In the genomic region with DNA sequence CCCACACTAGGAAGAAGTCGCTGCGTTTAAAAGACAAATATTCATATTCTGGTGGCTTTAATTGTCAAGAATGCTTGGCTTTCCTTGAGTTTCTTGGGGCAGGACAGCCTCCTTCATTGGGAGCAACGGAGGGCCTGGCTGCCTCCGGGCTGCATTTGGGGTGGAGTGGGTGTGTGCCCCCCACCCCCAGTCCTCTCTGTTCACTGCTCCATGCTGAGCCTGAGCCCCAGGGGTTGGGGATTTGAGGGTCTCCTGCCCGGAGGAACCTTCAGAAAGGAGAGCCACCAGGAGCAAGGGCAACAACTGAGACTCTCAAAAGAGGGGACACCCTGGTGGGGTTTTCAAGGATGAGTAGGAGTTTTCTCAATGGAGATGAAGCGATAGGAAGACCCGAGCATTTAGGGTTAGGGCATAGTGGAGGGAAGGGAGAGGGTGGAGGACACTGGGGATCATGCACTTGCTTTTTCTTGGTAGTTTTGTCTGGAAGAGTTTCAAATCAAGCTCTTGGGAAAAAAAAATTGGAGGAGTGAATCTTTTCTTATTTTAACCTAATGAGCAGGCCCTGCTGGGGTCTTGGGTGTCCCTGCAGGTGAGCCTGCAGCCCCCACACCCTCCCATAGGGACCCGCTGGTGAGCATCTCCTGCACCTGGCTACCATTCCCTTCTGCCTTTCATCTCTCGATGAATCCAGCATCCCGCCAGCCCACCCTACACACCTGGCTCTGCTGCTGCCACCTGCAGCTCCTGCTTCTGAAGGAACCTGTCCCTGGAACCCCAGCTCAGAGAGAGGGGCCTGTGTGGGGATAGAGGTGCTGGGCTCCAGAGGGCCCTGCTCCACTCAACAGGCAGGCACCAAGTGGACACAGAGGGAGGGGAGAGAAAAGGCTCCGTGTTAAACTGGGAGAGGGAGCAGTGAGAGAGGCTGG, we compare ENCODE assay signal across 17 cellular contexts. TPM values are rescaled to one million over a fixed set of nuclear protein-coding genes. Genes with fewer than 3 reads are reported as not detected.
A peak's percentile ranks its signal among the peaks of the same experiment; 100 is the strongest.
DNase-seq lines count a peak whose midpoint lies in the region; ATAC-seq, FAIRE-seq and TF ChIP-seq lines count a peak whose summit lies in the region.
"Had no signal": no experiment of that assay in that cellular context is flagged by ENCODE, and none has a peak within 500 bp of the region (broad histone marks: within the 10 kb centered on the region; RNA-seq: fewer than 3 reads in every experiment).

No MANE protein-coding gene starts in this region.

- TF ChIP-seq POLR2A in K562 (conservative IDR thresholded peaks at IDR 0.05): no peak

- intact Hi-C loops in K562 (cut with micrococcal nuclease): no loop called here
- intact Hi-C loops in activated CD4-positive, alpha-beta T cell treated with anti-CD3 and anti-CD28 coated beads for 36 hours (cut with DNase I, micrococcal nuclease): no loop called here

- BruUV-seq in K562 (replicated peaks; lab: Mats Ljungman, UMichigan): no TSS peak

- no peak overlapping the region for H3K4me3 Mint-ChIP-seq in nephron
- H3K4me3 Mint-ChIP-seq in activated CD4-positive, alpha-beta T cell treated with anti-CD3 and anti-CD28 coated beads for 36 hours: no peak overlapping the region
- H3K4me3 Mint-ChIP-seq in activated T-cell treated with anti-CD3 and anti-CD28 coated beads, Interleukin-2, amount 50 U/mL, for 72 hours: no peak overlapping the region
- H3K4me3 Mint-ChIP-seq: CD8-positive, alpha-beta T cell had no signal

- H3K36me3 Mint-ChIP-seq in nephron (ENCODE audit: low read depth): no peaks in the 10 kb centered on the region
- no peaks in the 10 kb centered on the region for H3K36me3 Mint-ChIP-seq in activated CD4-positive, alpha-beta T cell treated with anti-CD3 and anti-CD28 coated beads for 36 hours (ENCODE audit: low read depth)
- H3K36me3 Mint-ChIP-seq in activated T-cell treated with anti-CD3 and anti-CD28 coated beads, Interleukin-2, amount 50 U/mL, for 72 hours (ENCODE audit: insufficient read depth in 2 of 2): no peaks in the 10 kb centered on the region
- H3K36me3 Mint-ChIP-seq: CD8-positive, alpha-beta T cell had no signal

- H3K27me3 ChIP-seq in SK-N-SH (ENCODE audit: insufficient read depth) (peaks cover 56% of the 10 kb centered on the region), K562 (ENCODE audit: control insufficient read depth in 2 of 2, insufficient read depth in 2 of 2, low read length in 2 of 2) (peaks cover 0 to 45% of the 10 kb centered on the region in 2 experiments; a peak in 4 of 5 replicates)

- H3K27me3 Mint-ChIP-seq in nephron (ENCODE audit: low read depth): peaks cover 21% of the 10 kb centered on the region
- H3K27me3 Mint-ChIP-seq in activated CD4-positive, alpha-beta T cell treated with anti-CD3 and anti-CD28 coated beads for 36 hours: no peaks in the 10 kb centered on the region
- H3K27me3 Mint-ChIP-seq in activated T-cell treated with anti-CD3 and anti-CD28 coated beads, Interleukin-2, amount 50 U/mL, for 72 hours (ENCODE audit: low read depth): no peaks in the 10 kb centered on the region

- H3F3A ChIP-seq in SK-N-SH (replicated peaks; ENCODE audit: insufficient read depth): no peaks in the 10 kb centered on the region

- ATAC-seq in SK-N-SH treated with all-trans-retinoic acid at 6 μM for 48 hours: no peak
- ATAC-seq in K562: no peak
- no peak for ATAC-seq in activated CD4-positive, alpha-beta T cell treated with anti-CD3 and anti-CD28 coated beads for 36 hours
- ATAC-seq in activated T-cell treated with anti-CD3 and anti-CD28 coated beads, Interleukin-2, amount 50 U/mL, for 72 hours (replicated peaks in 1 of 2): no peak
- ATAC-seq: CD8-positive, alpha-beta T cell; Right ventricle myocardium inferior had no signal

- WGBS in SK-N-SH (ENCODE audit: low lambda C conversion rate): 30% methylated on average over 10 of the region's 11 CpGs
- WGBS in K562 (ENCODE audit: insufficient coverage, low coverage, missing lambda C conversion rate): 18% methylated on average over 11 of the region's 11 CpGs

- H3K27ac ChIP-seq in SK-N-SH (ENCODE audit: low read depth in 2 of 2, low read length in 1 of 2) (no peak overlapping the region), HEK293 (ENCODE audit: extremely low read depth, low read depth, low read length) (no peak overlapping the region), K562 (ENCODE audit: extremely low read depth, low read depth, low read length) (no peak overlapping the region)
- H3K27ac ChIP-seq: BLaER1 treated with 17β-estradiol and CSF1 and Interleukin-3, amounts not matched to agents 10 nM and 100 nM had no signal

- TF ChIP-seq CTCF in SK-N-SH (IDR thresholded peaks at IDR 0.05) (no peak), HEK293 (tag by site-specific recombination; IDR thresholded peaks at IDR 0.05) (no peak), K562 (IDR thresholded peaks at IDR 0.05 in 2 of 3, conservative IDR thresholded peaks at IDR 0.05 in 1 of 3; ENCODE audit: insufficient read depth in 2 of 3, low read depth in 1 of 3, low read length in 3 of 3) (no peak), nephron (IDR thresholded peaks at IDR 0.05; ENCODE audit: unreplicated experiment in 3 of 3) (no peak)

- H2AFZ ChIP-seq in SK-N-SH (ENCODE audit: low read depth) (no peak overlapping the region), K562 (ENCODE audit: low read depth, low read length) (no peak overlapping the region)

- H3K9me1 ChIP-seq in K562 (ENCODE audit: control insufficient read depth, insufficient read depth, low read length): no peaks in the 10 kb centered on the region

- CTCF ChIA-PET in SK-N-SH (lab: Yijun Ruan, JAX) (interaction anchor here (1.1 to 4.6 kb wide), 8 partner anchors 11 to 449 kb away, joined by 3 to 23 read pairs (median 4); no protein-coding TSS in a partner anchor), HEK293 (lab: Yijun Ruan, JAX) (interaction anchor here (0.7 to 1.5 kb wide), 4 partner anchors 16 to 65 kb away, joined by 3 to 5 read pairs (median 4); no protein-coding TSS in a partner anchor), K562 (lab: Yijun Ruan, JAX; ENCODE audit: low intra/inter-chr PET ratio) (interaction anchor here (1.5 to 3.0 kb wide), 2 partner anchors 31 to 37 kb away, joined by 7 to 25 read pairs; no protein-coding TSS in a partner anchor)
- CTCF ChIA-PET in activated CD4-positive, alpha-beta T cell treated with anti-CD3 and anti-CD28 coated beads for 36 hours (lab: Charles Lee): no interaction called here

- H3K4me1 ChIP-seq in SK-N-SH (ENCODE audit: control insufficient read depth in 1 of 2, insufficient read depth in 2 of 2, low read depth in 1 of 2, low read length in 1 of 2): no peaks in the 10 kb centered on the region
- H3K4me1 ChIP-seq in HEK293 (ENCODE audit: control insufficient read depth, insufficient read depth, low read length): no peaks in the 10 kb centered on the region
- H3K4me1 ChIP-seq in K562 (replicated peaks in 1 of 2; ENCODE audit: control insufficient read depth in 2 of 2, insufficient read depth in 2 of 2, low read length in 2 of 2): peaks cover 18 to 79% of the 10 kb centered on the region in 2 experiments

- FAIRE-seq in K562 (lab: Jason Lieb, UNC) (no peak), RCC 7860 (lab: Jason Lieb, UNC) (no peak)
- FAIRE-seq: GM12891, GM19239 had no signal

- no peaks in the 10 kb centered on the region for H3K36me3 ChIP-seq in SK-N-SH (replicated peaks in 1 of 2; ENCODE audit: control insufficient read depth in 1 of 2, insufficient read depth in 2 of 2, low read length in 1 of 2)
- no peaks in the 10 kb centered on the region for H3K36me3 ChIP-seq in HEK293 (ENCODE audit: control insufficient read depth in 2 of 2, insufficient read depth in 1 of 2, low read length in 2 of 2)
- H3K36me3 ChIP-seq in K562 (ENCODE audit: control insufficient read depth, insufficient read depth, low read length): no peaks in the 10 kb centered on the region
- H3K36me3 ChIP-seq: BLaER1 treated with 17β-estradiol and CSF1 and Interleukin-3, amounts not matched to agents 10 nM and 100 nM had no signal

- H3K4me3 ChIP-seq in SK-N-SH (ENCODE audit: low read depth in 2 of 2, low read length in 1 of 2): no peak overlapping the region
- H3K4me3 ChIP-seq in HEK293 (ENCODE audit: low read depth, low read length): no peak overlapping the region
- no peak overlapping the region for H3K4me3 ChIP-seq in K562
- H3K4me3 ChIP-seq: BLaER1 treated with 17β-estradiol and CSF1 and Interleukin-3, amounts not matched to agents 10 nM and 100 nM had no signal

- no peaks in the 10 kb centered on the region for H3K9me3 ChIP-seq in SK-N-SH
- no peaks in the 10 kb centered on the region for H3K9me3 ChIP-seq in HEK293 (ENCODE audit: control insufficient read depth, insufficient read depth, low read depth, low read length)
- H3K9me3 ChIP-seq in K562 (replicated peaks; ENCODE audit: control insufficient read depth, insufficient read depth, low read depth, low read length): no peaks in the 10 kb centered on the region
- H3K9me3 ChIP-seq: BLaER1 treated with 17β-estradiol and CSF1 and Interleukin-3, amounts not matched to agents 10 nM and 100 nM had no signal

- in situ Hi-C loops in K562 (cut with MboI): loop anchor here (5.0 kb wide), 1 partner anchor 33 kb away; no protein-coding TSS in a partner anchor

- H3K9ac ChIP-seq in SK-N-SH (no peak overlapping the region), K562 (ENCODE audit: insufficient read depth in 1 of 2, low read depth in 2 of 2, low read length in 2 of 2) (peak overlapping the region in 1 of 2 experiments; percentile 46; a peak in 1 of 4 replicates)
- H3K9ac ChIP-seq: BLaER1 treated with 17β-estradiol and CSF1 and Interleukin-3, amounts not matched to agents 10 nM and 100 nM had no signal

- DNase-seq in SK-N-SH (no peak), K562 (ENCODE audit: extremely low read depth in 1 of 4, low spot score in 3 of 4) (no peak), RCC 7860 (ENCODE audit: low spot score) (no peak)
- DNase-seq in activated CD4-positive, alpha-beta T cell treated with anti-CD3 and anti-CD28 coated beads for 36 hours: no peak
- DNase-seq in activated T-cell treated with anti-CD3 and anti-CD28 coated beads, Interleukin-2, amount 50 U/mL, for 72 hours: no peak
- DNase-seq: CD8-positive, alpha-beta T cell; NCI-H1105 treated with DMSO at 0.1 percent for 48 hours; NCI-H187 treated with DMSO at 0.1 percent for 48 hours; T-helper 1 cell had no signal

- H4K20me1 ChIP-seq in SK-N-SH (ENCODE audit: insufficient read depth) (no peaks in the 10 kb centered on the region), K562 (replicated peaks; ENCODE audit: control insufficient read depth, insufficient read depth, low read length) (peaks cover 10% of the 10 kb centered on the region; the same call in 1 of the 2 replicates)

- no peaks in the 10 kb centered on the region for H3K9me2 ChIP-seq in SK-N-SH

- peak overlapping the region; percentile 58 to 93 (median 90) for H3K27ac Mint-ChIP-seq in nephron
- no peak overlapping the region for H3K27ac Mint-ChIP-seq in activated CD4-positive, alpha-beta T cell treated with anti-CD3 and anti-CD28 coated beads for 36 hours
- H3K27ac Mint-ChIP-seq in activated T-cell treated with anti-CD3 and anti-CD28 coated beads, Interleukin-2, amount 50 U/mL, for 72 hours: no peak overlapping the region
- H3K27ac Mint-ChIP-seq: CD8-positive, alpha-beta T cell had no signal

- H3K4me1 Mint-ChIP-seq in nephron: peaks cover 25% of the 10 kb centered on the region
- no peaks in the 10 kb centered on the region for H3K4me1 Mint-ChIP-seq in activated CD4-positive, alpha-beta T cell treated with anti-CD3 and anti-CD28 coated beads for 36 hours
- no peaks in the 10 kb centered on the region for H3K4me1 Mint-ChIP-seq in activated T-cell treated with anti-CD3 and anti-CD28 coated beads, Interleukin-2, amount 50 U/mL, for 72 hours (ENCODE audit: low read depth)

- H3K4me2 ChIP-seq in SK-N-SH (no peak overlapping the region), K562 (ENCODE audit: insufficient read depth, low read length) (no peak overlapping the region)
- H3K4me2 ChIP-seq: BLaER1 treated with 17β-estradiol and CSF1 and Interleukin-3, amounts not matched to agents 10 nM and 100 nM had no signal

- POLR2A ChIA-PET in SK-N-SH (lab: Yijun Ruan, JAX) (no interaction called here), HEK293 (lab: Yijun Ruan, JAX) (interaction anchor here (0.5 to 0.6 kb wide), 2 partner anchors 45 to 1106 kb away, joined by 3 read pairs; no protein-coding TSS in a partner anchor), K562 (lab: Yijun Ruan, JAX) (interaction anchor here (0.9 kb wide), 1 partner anchor 26 kb away, joined by 4 read pairs; no protein-coding TSS in a partner anchor)
- POLR2A ChIA-PET in activated CD4-positive, alpha-beta T cell treated with anti-CD3 and anti-CD28 coated beads for 36 hours (lab: Charles Lee): no interaction called here

- TF ChIP-seq RAD21 in SK-N-SH (IDR thresholded peaks at IDR 0.05; ENCODE audit: low read length) (no peak), K562 (CRISPR knock-in tag; conservative IDR thresholded peaks at IDR 0.05 in 1 of 2, IDR thresholded peaks at IDR 0.05 in 1 of 2) (no peak)

- H3K9me3 Mint-ChIP-seq in nephron: no peaks in the 10 kb centered on the region
- no peaks in the 10 kb centered on the region for H3K9me3 Mint-ChIP-seq in activated CD4-positive, alpha-beta T cell treated with anti-CD3 and anti-CD28 coated beads for 36 hours (ENCODE audit: low read depth)
- no peaks in the 10 kb centered on the region for H3K9me3 Mint-ChIP-seq in activated T-cell treated with anti-CD3 and anti-CD28 coated beads, Interleukin-2, amount 50 U/mL, for 72 hours
- H3K9me3 Mint-ChIP-seq: CD8-positive, alpha-beta T cell had no signal

- H3K79me2 ChIP-seq in SK-N-SH (ENCODE audit: insufficient read depth) (no peaks in the 10 kb centered on the region), K562 (ENCODE audit: control insufficient read depth, insufficient read depth, low read length) (no peaks in the 10 kb centered on the region; the same call in 2 of the 3 replicates)

- TF ChIP-seq EP300 in SK-N-SH (IDR thresholded peaks at IDR 0.05; ENCODE audit: borderline replicate concordance in 1 of 2, low read depth in 1 of 2, low read length in 1 of 2) (no peak), K562 (IDR thresholded peaks at IDR 0.05; ENCODE audit: low read length) (no peak)

RNA-seq across cellular contexts. Expression of gene SLC6A19, which starts 4.1 kb away (rescaled TPM):
- polyA plus RNA-seq in SK-N-SH (2012; rRNA removed) (not detected in 2 replicates), K562 (2011; rRNA removed) (0.26 and 0.65 TPM in 2 replicates), K562 (2014; fragmentation: Illumina TruSeq; extraction: Trizol) (0.74 and 1.1 TPM in 2 replicates), K562 (2014; fragmentation: Nextera tagmentation; extraction: Ambion mirVana) (under 1 TPM; 0.03 to 0.04 TPM), K562 (2014; rRNA removed) (1.0 and 1.1 TPM in 2 replicates)
- not detected in 2 replicates for polyA plus RNA-seq in SK-N-SH (2012; cell fraction: cytosol; rRNA removed)
- 0.02 TPM in 1 of 2 replicates, not detected in the other for polyA plus RNA-seq in SK-N-SH (2012; cell fraction: nucleus; rRNA removed)
- total RNA-seq in K562 (2011; cell fraction: chromatin; rRNA removed; ENCODE audit: low replicate concordance): 1.7 and 3.2 TPM in 2 replicates
- 2.1 and 2.2 TPM in 2 replicates for total RNA-seq in K562 (2011; cell fraction: nucleolus; rRNA removed)
- 1.5 and 1.6 TPM in 2 replicates for total RNA-seq in K562 (2011; cell fraction: nucleoplasm; rRNA removed)
- total RNA-seq in K562 (2014; rRNA removed) (0.59 and 1.3 TPM in 2 replicates), K562 (2014; rRNA removed; fragmentation: Illumina TruSeq; extraction: Trizol) (0.26 and 0.47 TPM in 2 replicates), K562 (2015; rRNA removed; fragmentation: Illumina TruSeq; extraction: Trizol) (0.43 and 0.49 TPM in 2 replicates), K562 (2021) (1.3 and 1.6 TPM in 2 replicates)
- polyA plus RNA-seq in K562 (2011; cell fraction: cytosol; rRNA removed): 0.27 and 1.1 TPM in 2 replicates
- 1.4 and 5.0 TPM in 2 replicates for polyA plus RNA-seq in K562 (2011; cell fraction: nucleus; rRNA removed)
- 4.1 and 5.2 TPM in 2 replicates for polyA plus RNA-seq in K562 (2012)
- polyA minus RNA-seq in K562 (2011; rRNA and poly(A)+ RNA removed): 0.21 and 1.3 TPM in 2 replicates
- polyA minus RNA-seq in K562 (2011; cell fraction: cytosol; rRNA and poly(A)+ RNA removed): 0.27 and 0.95 TPM in 2 replicates
- polyA minus RNA-seq in K562 (2011; cell fraction: nucleus; rRNA and poly(A)+ RNA removed): 0.22 and 0.67 TPM in 2 replicates
- total RNA-seq in activated CD4-positive, alpha-beta T cell treated with anti-CD3 and anti-CD28 coated beads for 36 hours: not detected
- total RNA-seq in activated T-cell treated with anti-CD3 and anti-CD28 coated beads, Interleukin-2, amount 50 U/mL, for 72 hours: not detected
- total RNA-seq: CD8-positive, alpha-beta T cell; NCI-H460; Right ventricle myocardium inferior had no signal

RNA-seq across cellular contexts. Expression of gene SLC6A18, which starts 19.7 kb away (rescaled TPM):
- polyA plus RNA-seq in SK-N-SH (2012; rRNA removed): not detected in 2 replicates
- not detected in 2 replicates for polyA plus RNA-seq in SK-N-SH (2012; cell fraction: cytosol; rRNA removed)
- polyA plus RNA-seq in SK-N-SH (2012; cell fraction: nucleus; rRNA removed): not detected in 2 replicates
- total RNA-seq in K562 (2011; cell fraction: chromatin; rRNA removed; ENCODE audit: low replicate concordance): not detected in 2 replicates
- not detected in 2 replicates for total RNA-seq in K562 (2011; cell fraction: nucleolus; rRNA removed)
- total RNA-seq in K562 (2011; cell fraction: nucleoplasm; rRNA removed): not detected in 2 replicates
- not detected in 2 replicates for total RNA-seq in K562 (2014; rRNA removed)
- not detected in 2 replicates for total RNA-seq in K562 (2014; rRNA removed; fragmentation: Illumina TruSeq; extraction: Trizol)
- not detected in 2 replicates for total RNA-seq in K562 (2015; rRNA removed; fragmentation: Illumina TruSeq; extraction: Trizol)
- total RNA-seq in K562 (2021): not detected in 2 replicates
- not detected in 2 replicates for polyA plus RNA-seq in K562 (2011; rRNA removed)
- polyA plus RNA-seq in K562 (2011; cell fraction: cytosol; rRNA removed): not detected in 2 replicates
- not detected in 2 replicates for polyA plus RNA-seq in K562 (2011; cell fraction: nucleus; rRNA removed)
- not detected in 2 replicates for polyA plus RNA-seq in K562 (2012)
- polyA plus RNA-seq in K562 (2014; fragmentation: Illumina TruSeq; extraction: Trizol): not detected in 2 replicates
- polyA plus RNA-seq in K562 (2014; fragmentation: Nextera tagmentation; extraction: Ambion mirVana): not detected
- not detected in 2 replicates for polyA plus RNA-seq in K562 (2014; rRNA removed)
- polyA minus RNA-seq in K562 (2011; rRNA and poly(A)+ RNA removed): not detected in 2 replicates
- not detected in 2 replicates for polyA minus RNA-seq in K562 (2011; cell fraction: cytosol; rRNA and poly(A)+ RNA removed)
- not detected in 2 replicates for polyA minus RNA-seq in K562 (2011; cell fraction: nucleus; rRNA and poly(A)+ RNA removed)
- not detected for total RNA-seq in activated CD4-positive, alpha-beta T cell treated with anti-CD3 and anti-CD28 coated beads for 36 hours
- not detected for total RNA-seq in activated T-cell treated with anti-CD3 and anti-CD28 coated beads, Interleukin-2, amount 50 U/mL, for 72 hours
- total RNA-seq: CD8-positive, alpha-beta T cell; NCI-H460; Right ventricle myocardium inferior had no signal

Comparison
In these comparisons a context has a peak if more than half of its experiments do, and no peak if none do; other contexts are left out.
1. H3K27ac Mint-ChIP-seq: peak in nephron (3 of 3); none in activated CD4-positive, alpha-beta T cell treated with anti-CD3 and anti-CD28 coated beads for 36 hours (single experiment) and activated T-cell treated with anti-CD3 and anti-CD28 coated beads, Interleukin-2, amount 50 U/mL, for 72 hours (single experiment).
2. POLR2A ChIA-PET loops: an anchor here in HEK293 (0.5 to 0.6 kb wide) and K562 (0.9 kb wide); none called in SK-N-SH and activated CD4-positive, alpha-beta T cell treated with anti-CD3 and anti-CD28 coated beads for 36 hours.